In genomic region chr2:65319674-65320041, GRCh38 we compare ENCODE assay signal across 18 cellular contexts.
A peak's percentile ranks its signal among the peaks of the same experiment; 100 is the strongest.
DNase-seq lines count a peak whose midpoint lies in the region; ATAC-seq, FAIRE-seq and TF ChIP-seq lines count a peak whose summit lies in the region.
"Had no signal": no experiment of that assay in that cellular context is flagged by ENCODE, and none has a peak within 500 bp of the region (broad histone marks: within the 10 kb centered on the region; RNA-seq: fewer than 3 reads in every experiment).

No MANE protein-coding gene starts in this region.

- H3K36me3 ChIP-seq in SK-N-SH (replicated peaks in 1 of 2; ENCODE audit: control insufficient read depth in 1 of 2, insufficient read depth in 2 of 2, low read length in 1 of 2) (peaks cover 14 to 16% of the 10 kb centered on the region in 2 experiments), PC-9 (ENCODE audit: low read depth) (peaks cover 6% of the 10 kb centered on the region; the same call in 1 of the 2 replicates), small intestine (ENCODE audit: control insufficient read depth in 2 of 2, insufficient read depth in 2 of 2, low read length in 2 of 2) (peaks cover 3 to 4% of the 10 kb centered on the region in 2 donors), pancreas (peaks cover 0 to 4% (median 0%) of the 10 kb centered on the region in 3 donors)

- H3K27ac Mint-ChIP-seq in effector memory CD8-positive, alpha-beta T cell: peak overlapping the region; percentile 62 to 81
- H3K27ac Mint-ChIP-seq: CD8-positive, alpha-beta T cell had no signal

- H3K27me3 ChIP-seq in SK-N-SH (ENCODE audit: insufficient read depth): no peaks in the 10 kb centered on the region
- no peaks in the 10 kb centered on the region for H3K27me3 ChIP-seq in PC-9 (ENCODE audit: insufficient read depth, low read depth)
- no peaks in the 10 kb centered on the region for H3K27me3 ChIP-seq in small intestine (ENCODE audit: control insufficient read depth in 2 of 2, insufficient read depth in 2 of 2, low read length in 2 of 2)
- no peaks in the 10 kb centered on the region for H3K27me3 ChIP-seq in pancreas
- H3K27me3 ChIP-seq: gastrocnemius medialis had no signal

- H3K9me2 ChIP-seq in SK-N-SH: no peaks in the 10 kb centered on the region
- H3K9me2 ChIP-seq in PC-9 (ENCODE audit: insufficient read depth): no peaks in the 10 kb centered on the region

- no peak for FAIRE-seq in small intestine (lab: Jason Lieb, UNC)
- FAIRE-seq in pancreas (lab: Jason Lieb, UNC): no peak
- FAIRE-seq: H1 had no signal

- TF ChIP-seq CTCF in SK-N-SH (IDR thresholded peaks at IDR 0.05) (no peak), PC-9 (conservative IDR thresholded peaks at IDR 0.05) (no peak), pancreas (IDR thresholded peaks at IDR 0.05) (no peak)

- TF ChIP-seq EP300 in SK-N-SH (IDR thresholded peaks at IDR 0.05; ENCODE audit: borderline replicate concordance in 1 of 2, low read depth in 1 of 2, low read length in 1 of 2): no peak

- H3K4me1 Mint-ChIP-seq in effector memory CD8-positive, alpha-beta T cell (ENCODE audit: low read depth in 2 of 2): peaks cover 0 to 14% of the 10 kb centered on the region in 2 donors

- H3K4me2 ChIP-seq in SK-N-SH (peak overlapping the region; percentile 52), PC-9 (peak overlapping the region; percentile 82)

- no peak overlapping the region for H2AFZ ChIP-seq in SK-N-SH (ENCODE audit: low read depth)
- H2AFZ ChIP-seq in PC-9: peak overlapping the region; percentile 75; the same call in 1 of the 2 replicates

- WGBS in SK-N-SH (ENCODE audit: low lambda C conversion rate): 90% methylated on average over 1 of the region's 1 CpG
- WGBS in small intestine, 3 donors: 71 to 95% (median 85%) methylated on average over 1 of the region's 1 CpG
- 98 to 100% methylated on average over 1 of the region's 1 CpG for WGBS in pancreas, 2 donors

- no peak; the same call in 2 of the 3 replicates for ATAC-seq in SK-N-SH treated with all-trans-retinoic acid at 6 μM for 48 hours
- no peak for ATAC-seq in effector memory CD8-positive, alpha-beta T cell (replicated peaks)
- no peak for ATAC-seq in pancreas

- H3K27ac ChIP-seq in SK-N-SH (ENCODE audit: low read depth in 2 of 2, low read length in 1 of 2) (peak overlapping the region in 1 of 2 experiments; percentile 87; a peak in 2 of 4 replicates), PC-9 (peak overlapping the region; percentile 96), small intestine (ENCODE audit: low read depth in 1 of 2, low read length in 1 of 2) (peak overlapping the region; percentile 73 to 79), pancreas (no peak overlapping the region)
- H3K27ac ChIP-seq: 22Rv1 had no signal

- POLR2A ChIA-PET in SK-N-SH (lab: Yijun Ruan, JAX) (no interaction called here), PC-9 (lab: Charles Lee; ENCODE audit: unreplicated experiment) (interaction anchor here (0.6 kb wide), 2 partner anchors 77 to 92 kb away, joined by 3 to 20 read pairs; partner anchors contain the start of gene ACTR2)

- DNase-seq in SK-N-SH (no peak), PC-9 (peak in 1 of 2 experiments; percentile 6), small intestine (no peak), pancreas (no peak), MV-4-11 (lab: John Stamatoyannopoulos, UW) (no peak)
- no peak for DNase-seq in effector memory CD8-positive, alpha-beta T cell
- no peak for DNase-seq in activated effector memory CD4-positive, alpha-beta T cell treated with anti-CD3 and anti-CD28 coated beads, Interleukin-2, amount 50 U/mL, for 16 hours
- DNase-seq: activated CD4-positive, CD25-positive, alpha-beta regulatory T cell treated with anti-CD3 and anti-CD28 coated beads, Interleukin-2, amount 50 U/mL, for 72 hours; activated effector memory CD4-positive, alpha-beta T cell treated with Interleukin-2 at 50 U/mL for 16 hours; CD8-positive, alpha-beta T cell; effector CD4-positive, alpha-beta T cell; NCI-H1105 treated with DMSO at 0.1 percent for 48 hours; NCI-H446 had no signal

- intact Hi-C loops in PC-9 (cut with micrococcal nuclease; ENCODE audit: unreplicated experiment): loop anchor here (5.0 kb wide), 1 partner anchor 113 kb away; the partner anchor contains the start of gene SPRED2
- intact Hi-C loops in pancreas (cut with DNase I): no loop called here

- H4K20me1 ChIP-seq in SK-N-SH (ENCODE audit: insufficient read depth) (peaks cover 9% of the 10 kb centered on the region; the same call in 1 of the 2 replicates), PC-9 (ENCODE audit: insufficient read depth) (no peaks in the 10 kb centered on the region)

- no peak for TF ChIP-seq RAD21 in SK-N-SH (IDR thresholded peaks at IDR 0.05; ENCODE audit: low read length)

- H3K27me3 Mint-ChIP-seq in effector memory CD8-positive, alpha-beta T cell: no peaks in the 10 kb centered on the region
- H3K27me3 Mint-ChIP-seq: progenitor cell of endocrine pancreas had no signal

- BruUV-seq in PC-9 (replicated peaks; lab: Mats Ljungman, UMichigan): TSS peak; percentile 19

- H3K9me3 ChIP-seq in SK-N-SH (no peaks in the 10 kb centered on the region), PC-9 (ENCODE audit: insufficient read depth, low read depth) (no peaks in the 10 kb centered on the region), small intestine (ENCODE audit: control insufficient read depth, low read depth) (no peaks in the 10 kb centered on the region), pancreas (no peaks in the 10 kb centered on the region)
- H3K9me3 ChIP-seq: gastrocnemius medialis had no signal

- H3K4me1 ChIP-seq in SK-N-SH (ENCODE audit: control insufficient read depth in 1 of 2, insufficient read depth in 2 of 2, low read depth in 1 of 2, low read length in 1 of 2): peaks cover 0 to 13% of the 10 kb centered on the region in 2 experiments; a peak in 2 of 4 replicates
- peaks cover 32% of the 10 kb centered on the region for H3K4me1 ChIP-seq in PC-9 (replicated peaks; ENCODE audit: insufficient read depth)
- peaks cover 2 to 7% of the 10 kb centered on the region in 2 donors for H3K4me1 ChIP-seq in small intestine (ENCODE audit: control insufficient read depth in 2 of 2, insufficient read depth in 1 of 2, low read depth in 1 of 2, low read length in 1 of 2)
- H3K4me1 ChIP-seq in pancreas: no peaks in the 10 kb centered on the region
- H3K4me1 ChIP-seq: gastrocnemius medialis had no signal

- H3K36me3 Mint-ChIP-seq in effector memory CD8-positive, alpha-beta T cell (ENCODE audit: insufficient read depth): no peaks in the 10 kb centered on the region
- H3K36me3 Mint-ChIP-seq: CD8-positive, alpha-beta T cell had no signal

- H3K9ac ChIP-seq in SK-N-SH: no peak overlapping the region; the same call in 1 of the 2 replicates

- CTCF ChIA-PET in SK-N-SH (lab: Yijun Ruan, JAX) (interaction anchor here (1.4 to 1.7 kb wide), 2 partner anchors 8 to 19 kb away, joined by 5 read pairs; no protein-coding TSS in a partner anchor), PC-9 (lab: Charles Lee) (no interaction called here)

- peaks cover 29% of the 10 kb centered on the region for H3F3A ChIP-seq in SK-N-SH (replicated peaks; ENCODE audit: insufficient read depth)
- peaks cover 32% of the 10 kb centered on the region for H3F3A ChIP-seq in PC-9 (ENCODE audit: insufficient read depth, low read depth)

- H3K4me3 ChIP-seq in SK-N-SH (ENCODE audit: low read depth in 2 of 2, low read length in 1 of 2) (no peak overlapping the region), PC-9 (no peak overlapping the region), small intestine (ENCODE audit: low read depth in 1 of 2, low read length in 2 of 2) (no peak overlapping the region), pancreas (no peak overlapping the region)
- H3K4me3 ChIP-seq: gastrocnemius medialis had no signal

- H3K9me3 Mint-ChIP-seq in effector memory CD8-positive, alpha-beta T cell: no peaks in the 10 kb centered on the region
- H3K9me3 Mint-ChIP-seq: CD8-positive, alpha-beta T cell had no signal

- H3K79me2 ChIP-seq in SK-N-SH (ENCODE audit: insufficient read depth): peaks cover 45% of the 10 kb centered on the region
- H3K79me2 ChIP-seq in PC-9 (ENCODE audit: low read depth): peaks cover 19% of the 10 kb centered on the region

- peak overlapping the region in 1 of 2 donors; percentile 28 for H3K4me3 Mint-ChIP-seq in effector memory CD8-positive, alpha-beta T cell
- H3K4me3 Mint-ChIP-seq: CD8-positive, alpha-beta T cell had no signal

TF ChIP-seq in SK-N-SH, 30 proteins besides CTCF, POLR2A, EP300 and RAD21 (continues in another document):
- no peak for TF ChIP-seq ZBTB33 (IDR thresholded peaks at IDR 0.05; ENCODE audit: borderline replicate concordance, low read depth)

TF ChIP-seq in SK-N-SH treated with all-trans-retinoic acid at 6 μM for 48 hours, 23 proteins besides CTCF, POLR2A, EP300 and RAD21:
- no peak for TF ChIP-seq ESRRG (CRISPR knock-in tag; IDR thresholded peaks at IDR 0.05)
- TF ChIP-seq PATZ1 (CRISPR knock-in tag; IDR thresholded peaks at IDR 0.05; ENCODE audit: borderline replicate concordance): no peak
- no peak for TF ChIP-seq GLIS3 (CRISPR knock-in tag; IDR thresholded peaks at IDR 0.05)
- TF ChIP-seq CREB5 (CRISPR knock-in tag; IDR thresholded peaks at IDR 0.05; ENCODE audit: low read depth): no peak

Comparison
In these comparisons a context has a peak if more than half of its experiments do, and no peak if none do; other contexts are left out.
1. H3K27ac ChIP-seq: peak in PC-9 (single experiment) and small intestine (2 of 2); none in pancreas (0 of 4).